18 cellular contexts compared by ENCODE assay signal in the genomic region with DNA sequence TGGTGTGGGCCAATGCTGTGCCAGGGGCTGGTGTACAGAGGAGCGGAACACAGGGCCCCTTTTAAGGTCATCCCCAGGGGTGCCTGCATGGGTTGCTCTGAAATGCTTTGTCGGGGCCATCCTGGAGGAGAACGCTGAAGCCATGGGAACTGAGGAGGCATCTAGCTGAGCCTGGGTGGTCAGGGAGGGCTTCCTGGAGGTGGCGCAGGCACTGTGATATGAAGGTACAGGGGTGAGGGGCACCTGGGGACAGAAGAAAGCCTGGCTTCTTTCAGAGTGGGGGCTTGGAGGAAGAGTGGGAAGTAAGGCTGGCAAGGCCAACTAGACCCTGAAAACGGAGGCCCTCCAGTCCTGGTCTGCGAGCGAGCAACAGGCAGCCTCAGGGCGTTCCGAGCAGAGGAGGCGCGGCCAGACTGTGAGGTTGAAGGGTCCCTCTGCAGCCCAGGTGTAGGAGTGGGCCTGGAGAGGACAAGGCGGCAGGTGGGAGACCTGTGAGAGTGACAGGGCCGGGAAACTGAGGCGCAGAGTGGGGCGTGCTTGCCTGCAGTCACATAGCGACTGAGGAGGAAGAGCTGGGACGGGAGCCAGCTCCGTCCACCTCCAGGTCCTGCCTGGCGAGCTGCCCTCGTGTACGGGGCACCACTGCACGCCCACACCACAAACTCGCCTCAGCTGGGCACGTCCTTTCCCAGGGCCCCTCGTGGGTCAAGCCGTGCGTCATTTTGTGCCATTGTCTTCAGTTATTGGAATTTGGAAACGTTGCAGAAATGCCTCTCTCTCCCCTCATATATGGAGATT. TPM values are rescaled to one million over a fixed set of nuclear protein-coding genes. Genes with fewer than 3 reads are reported as not detected.
DNase-seq lines count a peak whose midpoint lies in the region; ATAC-seq and TF ChIP-seq lines count a peak whose summit lies in the region.
"Had no signal": no experiment of that assay in that cellular context is flagged by ENCODE, and none has a peak within 500 bp of the region (broad histone marks: within the 10 kb centered on the region; RNA-seq: fewer than 3 reads in every experiment).

No MANE protein-coding gene starts in this region.

- POLR2A ChIA-PET in HEK293 (lab: Yijun Ruan, JAX), result no interaction called here

- TF ChIP-seq POLR2A in body of pancreas (IDR thresholded peaks at IDR 0.05), result no peak

- H3K27me3 ChIP-seq in ascending aorta, result no peaks in the 10 kb centered on the region
- peaks cover 0 to 7% (median 3%) of the 10 kb centered on the region in 5 donors for H3K27me3 ChIP-seq in subcutaneous abdominal adipose tissue (ENCODE audit: control insufficient read depth in 5 of 5, insufficient read depth in 4 of 5, low read length in 5 of 5)
- H3K27me3 ChIP-seq in body of pancreas, result peaks cover 0 to 8% of the 10 kb centered on the region in 2 donors
- peaks cover 20% of the 10 kb centered on the region for H3K27me3 ChIP-seq in lower lobe of right lung (ENCODE audit: low read depth)

- no peak for TF ChIP-seq CTCF in HEK293 (tag by site-specific recombination; IDR thresholded peaks at IDR 0.05)
- TF ChIP-seq CTCF in ascending aorta (IDR thresholded peaks at IDR 0.05), result no peak
- TF ChIP-seq CTCF in body of pancreas (IDR thresholded peaks at IDR 0.05), result no peak
- TF ChIP-seq CTCF in lower lobe of right lung (IDR thresholded peaks at IDR 0.05), result no peak

- H3K4me3 ChIP-seq in HEK293 (ENCODE audit: low read depth, low read length) (no peak overlapping the region), ascending aorta (no peak overlapping the region), subcutaneous abdominal adipose tissue (ENCODE audit: low read depth in 1 of 5, low read length in 5 of 5) (peak overlapping the region; percentile 22 to 52 (median 23)), body of pancreas (no peak overlapping the region), lower lobe of right lung (no peak overlapping the region)
- H3K4me3 ChIP-seq: sigmoid colon, thoracic aorta had no signal

- CTCF ChIA-PET in HEK293 (lab: Yijun Ruan, JAX), result no interaction called here

- H3K27ac ChIP-seq in HEK293 (ENCODE audit: extremely low read depth, low read depth, low read length) (no peak overlapping the region), ascending aorta (peak overlapping the region; percentile 1 to 40), subcutaneous abdominal adipose tissue (ENCODE audit: low read depth, low read length) (peak overlapping the region; percentile 60), body of pancreas (no peak overlapping the region), lower lobe of right lung (no peak overlapping the region)
- H3K27ac ChIP-seq: KMS-11, thoracic aorta had no signal

- ATAC-seq in left ventricle myocardium superior, result no peak
- ATAC-seq in body of pancreas, result no peak
- no peak for ATAC-seq in lower lobe of right lung
- no peak for ATAC-seq in HG02798 (IDR thresholded peaks at IDR 0.05; ENCODE audit: poor library complexity, unreplicated experiment)
- ATAC-seq: activated CD4-positive, alpha-beta T cell treated with anti-CD3 and anti-CD28 coated beads for 36 hours; activated CD8-positive, alpha-beta memory T cell treated with anti-CD3 and anti-CD28 coated beads, Interleukin-2, amount 10 ng/mL, durations not matched to agents 7 days and 5 days had no signal

- no peaks in the 10 kb centered on the region for H3K4me1 ChIP-seq in HEK293 (ENCODE audit: control insufficient read depth, insufficient read depth, low read length)
- peaks cover 0 to 16% of the 10 kb centered on the region in 2 donors for H3K4me1 ChIP-seq in ascending aorta
- H3K4me1 ChIP-seq in subcutaneous abdominal adipose tissue (ENCODE audit: control insufficient read depth in 5 of 5, insufficient read depth in 5 of 5, low read length in 5 of 5), result peaks cover 7 to 84% (median 75%) of the 10 kb centered on the region in 5 donors
- H3K4me1 ChIP-seq in body of pancreas, result peaks cover 5% of the 10 kb centered on the region
- peaks cover 6% of the 10 kb centered on the region for H3K4me1 ChIP-seq in lower lobe of right lung

- no peaks in the 10 kb centered on the region for H3K9me3 ChIP-seq in HEK293 (ENCODE audit: control insufficient read depth, insufficient read depth, low read depth, low read length)
- H3K9me3 ChIP-seq in ascending aorta, result no peaks in the 10 kb centered on the region
- H3K9me3 ChIP-seq in subcutaneous abdominal adipose tissue (ENCODE audit: control insufficient read depth in 5 of 5, low read length in 5 of 5), result peaks cover 0 to 3% (median 0%) of the 10 kb centered on the region in 5 donors
- H3K9me3 ChIP-seq in body of pancreas, result no peaks in the 10 kb centered on the region
- no peaks in the 10 kb centered on the region for H3K9me3 ChIP-seq in lower lobe of right lung
- H3K9me3 ChIP-seq: sigmoid colon, thoracic aorta had no signal

- intact Hi-C loops in ascending aorta (cut with DNase I), result loop anchor here (5.0 kb wide), 1 partner anchor 56 kb away; no protein-coding TSS in a partner anchor
- intact Hi-C loops in left ventricle myocardium superior (cut with micrococcal nuclease), result no loop called here
- intact Hi-C loops in body of pancreas (cut with DNase I), result no loop called here
- intact Hi-C loops in lower lobe of right lung (cut with DNase I), result no loop called here

- H3K36me3 ChIP-seq in HEK293 (ENCODE audit: control insufficient read depth in 2 of 2, insufficient read depth in 1 of 2, low read length in 2 of 2) (no peaks in the 10 kb centered on the region), ascending aorta (no peaks in the 10 kb centered on the region), subcutaneous abdominal adipose tissue (ENCODE audit: control insufficient read depth in 5 of 5, insufficient read depth in 5 of 5, low read length in 5 of 5) (peaks cover 0 to 3% (median 0%) of the 10 kb centered on the region in 5 donors), body of pancreas (replicated peaks in 1 of 2; ENCODE audit: insufficient read depth in 1 of 2, low read depth in 2 of 2) (no peaks in the 10 kb centered on the region), lower lobe of right lung (no peaks in the 10 kb centered on the region)
- H3K36me3 ChIP-seq: sigmoid colon, thoracic aorta had no signal

- WGBS in body of pancreas, 2 donors, result 46 to 50% methylated on average over 24 to 28 of the region's 28 CpGs

- H3K9ac ChIP-seq in subcutaneous abdominal adipose tissue (ENCODE audit: low read length in 5 of 5), result peak overlapping the region in 1 of 5 donors; percentile 41
- H3K9ac ChIP-seq: KMS-11 had no signal

- DNase-seq in ascending aorta (ENCODE audit: low spot score in 2 of 2) (no peak), left ventricle myocardium superior (peak; percentile 66), body of pancreas (no peak), lower lobe of right lung (no peak)
- DNase-seq: activated CD4-positive, alpha-beta T cell treated with anti-CD3 and anti-CD28 coated beads for 36 hours; activated CD8-positive, alpha-beta memory T cell treated with anti-CD3 and anti-CD28 coated beads, Interleukin-2, amount 10 ng/mL, durations not matched to agents 7 days and 5 days; AML-193; effector memory CD4-positive, alpha-beta T cell; NCI-H1048; NCI-H187 treated with DMSO at 0.1 percent for 48 hours; NCI-H69; SHP77 treated with DMSO at 0.1 percent for 48 hours; sigmoid colon had no signal

TF ChIP-seq in HEK293, 187 proteins besides CTCF, POLR2A, EP300 and RAD21 (continues in another document):
- TF ChIP-seq SCRT2 (tag by site-specific recombination; IDR thresholded peaks at IDR 0.05), result peak; percentile 74
- no peak for TF ChIP-seq ZNF549 (tag by site-specific recombination; IDR thresholded peaks at IDR 0.05)
- no peak for TF ChIP-seq ZNF2 (tag by site-specific recombination; IDR thresholded peaks at IDR 0.05)
- TF ChIP-seq HOXA7 (CRISPR knock-in tag; IDR thresholded peaks at IDR 0.05; ENCODE audit: borderline replicate concordance), result no peak
- TF ChIP-seq EGR2 (tag by site-specific recombination; IDR thresholded peaks at IDR 0.05; ENCODE audit: low read depth), result 0 out of 2 replicates have a peak, but pooled peaks have one; percentile 10
- no peak for TF ChIP-seq ZNF548 (tag by site-specific recombination; IDR thresholded peaks at IDR 0.05)
- no peak for TF ChIP-seq ZNF768 (tag by site-specific recombination; IDR thresholded peaks at IDR 0.05)
- no peak for TF ChIP-seq ZNF155 (tag by site-specific recombination; IDR thresholded peaks at IDR 0.05)
- no peak for TF ChIP-seq ZNF157 (tag by site-specific recombination; IDR thresholded peaks at IDR 0.05)
- TF ChIP-seq ZNF335 (tag by site-specific recombination; conservative IDR thresholded peaks at IDR 0.05), result no peak
- TF ChIP-seq PRDM4 (tag by site-specific recombination; IDR thresholded peaks at IDR 0.05), result no peak

RNA-seq across cellular contexts. Expression of gene FBLN2, which starts 4.1 kb away (rescaled TPM):
- total RNA-seq in ascending aorta, result 323 TPM
- 53.8 TPM for total RNA-seq in left ventricle myocardium superior
- 10 to 100 TPM; 18.9 to 54.7 TPM for total RNA-seq in body of pancreas
- total RNA-seq in lower lobe of right lung, result 40.8 TPM

Comparison
In these comparisons a context has a peak if more than half of its experiments do, and no peak if none do; other contexts are left out.
1. H3K27ac ChIP-seq: peak in ascending aorta (2 of 2) and subcutaneous abdominal adipose tissue (single experiment); none in HEK293 (single experiment), body of pancreas (0 of 4) and lower lobe of right lung (single experiment).
2. H3K4me3 ChIP-seq: peak in subcutaneous abdominal adipose tissue (5 of 5); none in HEK293 (single experiment), ascending aorta (0 of 2), body of pancreas (0 of 2) and lower lobe of right lung (single experiment).